8 cellular contexts compared by ENCODE assay signal in genomic region chr2:192292478-192292877, GRCh38.
"Had no signal": no experiment of that assay in that cellular context is flagged by ENCODE, and none has a peak within 500 bp of the region (broad histone marks: within the 10 kb centered on the region; RNA-seq: fewer than 3 reads in every experiment).

No MANE protein-coding gene starts in this region.

- DNase-seq: GDM1, GF-D8 had no signal

- ATAC-seq: GM12878 had no signal

- H3K4me3 ChIP-seq: GM12878 had no signal

- FAIRE-seq: G401.6, GM12878, GM12891, GM12892, GM18507, GM19239 had no signal
